In the genomic region with DNA sequence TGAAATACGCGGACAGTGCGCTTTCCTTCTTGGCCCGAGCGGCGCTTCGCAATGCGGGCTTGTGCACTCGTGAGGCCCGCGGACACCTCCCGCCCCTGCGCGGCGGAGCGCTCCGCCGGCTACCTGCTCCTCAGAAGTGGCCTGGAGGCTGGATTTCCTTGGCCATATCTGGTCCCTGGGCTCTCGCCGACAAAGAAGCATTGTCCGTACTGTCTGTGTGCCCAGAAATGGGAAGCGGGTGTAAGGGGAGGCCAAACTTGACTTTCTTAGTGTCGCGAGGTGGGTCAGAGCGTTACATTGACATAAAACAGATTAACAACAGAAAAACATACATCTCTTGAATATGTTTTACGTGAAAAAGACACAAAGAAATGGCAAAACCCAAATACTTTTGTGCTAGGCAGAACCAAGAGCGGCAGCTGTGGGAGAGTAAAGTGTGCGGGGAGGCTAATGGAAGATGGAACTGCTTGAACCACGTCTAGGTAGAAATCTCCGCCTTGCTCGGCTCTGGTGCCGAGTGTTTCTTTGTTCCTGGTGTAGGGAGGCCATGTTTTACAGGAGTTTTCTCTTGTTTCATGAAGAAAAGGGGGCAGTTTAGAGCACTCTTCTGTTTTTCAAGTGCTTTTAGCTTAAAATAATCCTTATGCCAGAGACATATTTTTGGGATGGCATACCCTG, we compare ENCODE assay signal across 8 cellular contexts. TPM values are rescaled to one million over a fixed set of nuclear protein-coding genes. Genes with fewer than 3 reads are reported as not detected.
DNase-seq lines count a peak whose midpoint lies in the region; ATAC-seq and TF ChIP-seq lines count a peak whose summit lies in the region.

No MANE protein-coding gene starts in this region.

- peak overlapping the region; percentile 98 for H3K27ac Mint-ChIP-seq in activated T-cell treated with anti-CD3 and anti-CD28 coated beads, Interleukin-2, amount 50 U/mL, for 24 hours
- H3K27ac Mint-ChIP-seq in glutamatergic neuron (ENCODE audit: unreplicated experiment) = peak overlapping the region; percentile 98

- DNase-seq in NAMALWA (ENCODE audit: low spot score) (peak; percentile 67), glutamatergic neuron (no peak), psoas muscle (no peak), epidermal melanocyte (ENCODE audit: insufficient read length, low spot score) (no peak), hippocampal formation (lab: John Stamatoyannopoulos, UW) (no peak)
- DNase-seq in activated T-cell treated with anti-CD3 and anti-CD28 coated beads, Interleukin-2, amount 50 U/mL, for 24 hours = no peak

- no peaks in the 10 kb centered on the region for H3K27me3 Mint-ChIP-seq in activated T-cell treated with anti-CD3 and anti-CD28 coated beads, Interleukin-2, amount 50 U/mL, for 24 hours
- peaks cover 11% of the 10 kb centered on the region for H3K27me3 Mint-ChIP-seq in glutamatergic neuron (ENCODE audit: unreplicated experiment)

- TF ChIP-seq CTCF in glutamatergic neuron (IDR thresholded peaks at IDR 0.05; ENCODE audit: partially characterized antibody, unreplicated experiment) = no peak
- no peak for TF ChIP-seq CTCF in psoas muscle (IDR thresholded peaks at IDR 0.05)

- peak; percentile 3 for ATAC-seq in GM18499 (IDR thresholded peaks at IDR 0.05; ENCODE audit: insufficient read depth, unreplicated experiment)
- ATAC-seq in HG02571 (IDR thresholded peaks at IDR 0.05; ENCODE audit: unreplicated experiment) = peak; percentile 10
- ATAC-seq in psoas muscle = peak; percentile 15 to 59 (median 28)

- H3K36me3 ChIP-seq in psoas muscle (ENCODE audit: insufficient read depth in 1 of 2, low read depth in 1 of 2) = no peaks in the 10 kb centered on the region

- H3K4me1 Mint-ChIP-seq in activated T-cell treated with anti-CD3 and anti-CD28 coated beads, Interleukin-2, amount 50 U/mL, for 24 hours (ENCODE audit: low read depth) = peaks cover 19% of the 10 kb centered on the region
- peaks cover 9% of the 10 kb centered on the region for H3K4me1 Mint-ChIP-seq in glutamatergic neuron (ENCODE audit: low read depth, unreplicated experiment)

- peak overlapping the region; percentile 91 for H3K4me3 Mint-ChIP-seq in activated T-cell treated with anti-CD3 and anti-CD28 coated beads, Interleukin-2, amount 50 U/mL, for 24 hours
- peak overlapping the region; percentile 91 for H3K4me3 Mint-ChIP-seq in glutamatergic neuron (ENCODE audit: unreplicated experiment)

- WGBS in psoas muscle, 3 donors = 0 to 1% (median 1%) methylated on average over 29 to 32 of the region's 32 CpGs

- H3K4me1 ChIP-seq in psoas muscle = peaks cover 13% of the 10 kb centered on the region

- H3K9me3 ChIP-seq in psoas muscle = no peaks in the 10 kb centered on the region

- intact Hi-C loops in psoas muscle (cut with DNase I) = loop anchor here in 1 of 2 donors (1.0 to 10.0 kb wide), 3 partner anchors 41 to 598 kb away; a partner anchor contains a TSS

- peak overlapping the region; percentile 88 for H3K4me3 ChIP-seq in psoas muscle

- H3K27ac ChIP-seq in psoas muscle = peak overlapping the region; percentile 100

- no peaks in the 10 kb centered on the region for H3K27me3 ChIP-seq in psoas muscle (ENCODE audit: insufficient read depth in 3 of 3, low read length in 2 of 3)

- H3K36me3 Mint-ChIP-seq in activated T-cell treated with anti-CD3 and anti-CD28 coated beads, Interleukin-2, amount 50 U/mL, for 24 hours (ENCODE audit: low read depth) = peaks cover 31% of the 10 kb centered on the region
- no peaks in the 10 kb centered on the region for H3K36me3 Mint-ChIP-seq in glutamatergic neuron (ENCODE audit: unreplicated experiment)

- no peaks in the 10 kb centered on the region for H3K9me3 Mint-ChIP-seq in activated T-cell treated with anti-CD3 and anti-CD28 coated beads, Interleukin-2, amount 50 U/mL, for 24 hours
- H3K9me3 Mint-ChIP-seq in glutamatergic neuron (ENCODE audit: unreplicated experiment) = peaks cover 19% of the 10 kb centered on the region

RNA-seq across cellular contexts. Expression of a gene that starts 1.5 kb away (rescaled TPM):
- total RNA-seq in glutamatergic neuron (ENCODE audit: unreplicated experiment) (24.1 TPM), psoas muscle (10 to 100 TPM in 2 of 4 donors, 1 to 10 TPM in 2; 6.6 to 16.9 (median 10.6) TPM)
- 1 to 10 TPM; 5.4 to 9.6 (median 6.4) TPM for polyA plus RNA-seq in psoas muscle
